8 cellular contexts compared by ENCODE assay signal in genomic region chr14:68970096-68970612, GRCh38. TPM values are rescaled to one million over a fixed set of nuclear protein-coding genes. Genes with fewer than 3 reads are reported as not detected.
DNase-seq lines count a peak whose midpoint lies in the region; ATAC-seq and TF ChIP-seq lines count a peak whose summit lies in the region.

No MANE protein-coding gene starts in this region.

- H3K27me3 Mint-ChIP-seq in WTC11 (ENCODE audit: low read depth): no peaks in the 10 kb centered on the region

- H3K36me3 ChIP-seq in esophagus squamous epithelium (peaks cover 0 to 31% (median 4%) of the 10 kb centered on the region in 3 donors), spleen (peaks cover 0 to 42% (median 7%) of the 10 kb centered on the region in 6 donors)

- H3K27ac ChIP-seq in esophagus squamous epithelium: peak overlapping the region; percentile 30 to 97 (median 85)
- H3K27ac ChIP-seq in spleen: peak overlapping the region; percentile 1 to 75 (median 52)

- POLR2A ChIA-PET in WTC11 (lab: Charles Lee): interaction anchor here (1.0 to 1.4 kb wide), 3 partner anchors 10 to 30 kb away, joined by 3 to 5 read pairs (median 3); partner anchors contain the start of gene ACTN1

- CTCF ChIA-PET in WTC11 (lab: Charles Lee): interaction anchor here (1.0 to 2.0 kb wide), 4 partner anchors 11 to 59 kb away, joined by 3 to 7 read pairs (median 4); no protein-coding TSS in a partner anchor

- H3K4me1 ChIP-seq in esophagus squamous epithelium (peaks cover 37 to 100% (median 76%) of the 10 kb centered on the region in 3 donors), spleen (peaks cover 9 to 91% (median 61%) of the 10 kb centered on the region in 6 donors)

- WGBS in esophagus squamous epithelium, 2 donors: 6 to 30% methylated on average over 5 to 8 of the region's 8 CpGs
- 23 to 28% (median 27%) methylated on average over 8 of the region's 8 CpGs for WGBS in spleen, 5 donors

- peak; percentile 17 to 27 for ATAC-seq in activated CD4-positive, CD25-positive, alpha-beta regulatory T cell treated with anti-CD3 and anti-CD28 coated beads, Interleukin-2, amount 50 U/mL, for 24 hours
- peak; percentile 31 for ATAC-seq in WTC11
- ATAC-seq in GM21447 (IDR thresholded peaks at IDR 0.05; ENCODE audit: unreplicated experiment): no peak

- DNase-seq in activated CD4-positive, CD25-positive, alpha-beta regulatory T cell (lab: John Stamatoyannopoulos, UW): no peak
- DNase-seq in WTC11 (ENCODE audit: low spot score) (no peak), esophagus squamous epithelium (lab: John Stamatoyannopoulos, UW) (no peak), spleen (peak; percentile 38), MV-4-11 (lab: John Stamatoyannopoulos, UW) (no peak), head of caudate nucleus (no peak)

- H3K4me3 ChIP-seq in esophagus squamous epithelium (no peak overlapping the region), spleen (no peak overlapping the region)

- no peaks in the 10 kb centered on the region for H3K27me3 ChIP-seq in esophagus squamous epithelium
- H3K27me3 ChIP-seq in spleen (replicated peaks in 1 of 7): no peaks in the 10 kb centered on the region

- H3K4me3 Mint-ChIP-seq in WTC11: peak overlapping the region; percentile 19; the same call in 1 of the 2 replicates

- H3K36me3 Mint-ChIP-seq in WTC11: peaks cover 29% of the 10 kb centered on the region

- no peaks in the 10 kb centered on the region for H3K9me3 Mint-ChIP-seq in WTC11

- H3K27ac Mint-ChIP-seq in WTC11: peak overlapping the region; percentile 86

- TF ChIP-seq CTCF in WTC11 (IDR thresholded peaks at IDR 0.05): no peak
- no peak for TF ChIP-seq CTCF in esophagus squamous epithelium (IDR thresholded peaks at IDR 0.05)
- no peak for TF ChIP-seq CTCF in spleen (IDR thresholded peaks at IDR 0.05 in 8 of 11, conservative IDR thresholded peaks at IDR 0.05 in 3 of 11)

- H3K4me1 Mint-ChIP-seq in WTC11: peaks cover 66% of the 10 kb centered on the region

- TF ChIP-seq POLR2A in esophagus squamous epithelium (IDR thresholded peaks at IDR 0.05): no peak
- no peak for TF ChIP-seq POLR2A in spleen (IDR thresholded peaks at IDR 0.05)

- intact Hi-C loops in esophagus squamous epithelium (cut with DNase I) (no loop called here), spleen (cut with DNase I; ENCODE audit: low total_unique reads) (no loop called here), head of caudate nucleus (cut with DNase I) (no loop called here)

- no peaks in the 10 kb centered on the region for H3K9me3 ChIP-seq in esophagus squamous epithelium
- peaks cover 0 to 12% (median 5%) of the 10 kb centered on the region in 8 donors for H3K9me3 ChIP-seq in spleen

TF ChIP-seq in WTC11, 78 proteins besides CTCF, POLR2A, EP300 and RAD21:
- TF ChIP-seq FOXP4 (CRISPR knock-in tag; IDR thresholded peaks at IDR 0.05) (no peak), ATF2 (CRISPR knock-in tag; IDR thresholded peaks at IDR 0.05; ENCODE audit: borderline replicate concordance, low read depth) (no peak), PRRX2 (CRISPR knock-in tag; IDR thresholded peaks at IDR 0.05) (no peak), ZNF671 (CRISPR knock-in tag; IDR thresholded peaks at IDR 0.05) (no peak), ZNF396 (CRISPR knock-in tag; IDR thresholded peaks at IDR 0.05; ENCODE audit: borderline replicate concordance) (no peak), ZSCAN18 (CRISPR knock-in tag; IDR thresholded peaks at IDR 0.05) (no peak), TEAD1 (CRISPR knock-in tag; IDR thresholded peaks at IDR 0.05) (no peak), ELF4 (CRISPR knock-in tag; IDR thresholded peaks at IDR 0.05; ENCODE audit: low read depth) (no peak)

RNA-seq across cellular contexts. Expression of gene ACTN1, which starts 8.9 kb away (rescaled TPM):
- total RNA-seq in WTC11 (2021): 196 to 198 TPM (median 197 TPM) in 3 replicates
- total RNA-seq in esophagus squamous epithelium: 100 to 1,000 TPM; 118 to 145 (median 131) TPM
- total RNA-seq in spleen: 100 to 1,000 TPM in 5 of 7 donors, 10 to 100 TPM in 2; 87.3 to 315 (median 121) TPM
- 10 to 100 TPM; 15.4 to 33.0 (median 26.0) TPM for polyA plus RNA-seq in spleen
